In genomic region chr4:4980818-4981217, GRCh38 we compare ENCODE assay signal across 30 cellular contexts. TPM values are rescaled to one million over a fixed set of nuclear protein-coding genes. Genes with fewer than 3 reads are reported as not detected.
"Had no signal": no experiment of that assay in that cellular context is flagged by ENCODE, and none has a peak within 500 bp of the region (broad histone marks: within the 10 kb centered on the region; RNA-seq: fewer than 3 reads in every experiment).

No MANE protein-coding gene starts in this region.

- H3K27me3 ChIP-seq: adrenal gland, breast epithelium had no signal

- H3K4me3 ChIP-seq: adrenal gland, breast epithelium, SJCRH30 had no signal

- H3K36me3 ChIP-seq: adrenal gland, breast epithelium, SJCRH30 had no signal

- H3K4me1 ChIP-seq: adrenal gland, breast epithelium, SJCRH30 had no signal

- H3K27ac ChIP-seq: adrenal gland, SJCRH30, VCaP had no signal

- H3K9me3 ChIP-seq: adrenal gland, breast epithelium, SK-N-SH had no signal

- DNase-seq: activated CD4-positive, alpha-beta memory T cell treated with anti-CD3 and anti-CD28 coated beads, Interleukin-2, amount 10 ng/mL, durations not matched to agents 7 days and 5 days; activated CD4-positive, alpha-beta T cell treated with anti-CD3 and anti-CD28 coated beads, Interleukin-2, amount 50 U/mL, for 1 hour; activated CD4-positive, CD25-positive, alpha-beta regulatory T cell; activated gamma-delta T cell treated with Interleukin-2 at 50 U/mL for 16 hours; activated naive CD4-positive, alpha-beta T cell treated with anti-CD3 and anti-CD28 coated beads, Interleukin-2, amount 10 ng/mL, durations not matched to agents 7 days and 5 days; activated naive CD8-positive, alpha-beta T cell treated with anti-CD3 and anti-CD28 coated beads for 36 hours; activated T-cell treated with anti-CD3 and anti-CD28 coated beads for 4 hours; activated T-cell treated with anti-CD3 and anti-CD28 coated beads, Interleukin-2, amount 50 U/mL, for 48 hours; anterior cingulate cortex; KG1; NCI-H1092; NCI-H1417; NCI-H1930; NCI-H2171; NCI-H2227 treated with DMSO at 0.1 percent for 48 hours; NCI-H446 treated with DMSO at 0.1 percent for 48 hours; NCI-H524 treated with DMSO at 0.1 percent for 48 hours; NCI-H748 treated with DMSO at 0.1 percent for 48 hours; SJCRH30; SK-N-SH; T-helper 1 cell had no signal

RNA-seq across cellular contexts. Expression of gene CYTL1, which starts 38.4 kb away (rescaled TPM):
- total RNA-seq: activated CD4-positive, alpha-beta memory T cell treated with anti-CD3 and anti-CD28 coated beads, Interleukin-2, amount 10 ng/mL, durations not matched to agents 7 days and 5 days; activated CD8-positive, alpha-beta memory T cell treated with anti-CD3 and anti-CD28 coated beads for 36 hours; activated naive CD8-positive, alpha-beta T cell treated with anti-CD3 and anti-CD28 coated beads for 36 hours; activated T-helper 2 cell treated with anti-CD3 and anti-CD28 coated beads, Interferon-gamma antibody, Interleukin-2, Interleukin-4, amounts not matched to agents 10 μg/mL and 5 μg/mL and 100 μg/mL, durations not matched to agents 14 hours and 24 hours and 36 hours; LHCN-M2; OCI-LY7; T-helper 2 cell treated with Interferon-gamma antibody and Interleukin-4, amounts not matched to agents 100 ng/mL and 5 ng/mL, for 36 hours had no signal
- polyA plus RNA-seq: IgD-negative memory B cell had no signal
